ENCODE assay signal across 1 cellular context in the genomic region with DNA sequence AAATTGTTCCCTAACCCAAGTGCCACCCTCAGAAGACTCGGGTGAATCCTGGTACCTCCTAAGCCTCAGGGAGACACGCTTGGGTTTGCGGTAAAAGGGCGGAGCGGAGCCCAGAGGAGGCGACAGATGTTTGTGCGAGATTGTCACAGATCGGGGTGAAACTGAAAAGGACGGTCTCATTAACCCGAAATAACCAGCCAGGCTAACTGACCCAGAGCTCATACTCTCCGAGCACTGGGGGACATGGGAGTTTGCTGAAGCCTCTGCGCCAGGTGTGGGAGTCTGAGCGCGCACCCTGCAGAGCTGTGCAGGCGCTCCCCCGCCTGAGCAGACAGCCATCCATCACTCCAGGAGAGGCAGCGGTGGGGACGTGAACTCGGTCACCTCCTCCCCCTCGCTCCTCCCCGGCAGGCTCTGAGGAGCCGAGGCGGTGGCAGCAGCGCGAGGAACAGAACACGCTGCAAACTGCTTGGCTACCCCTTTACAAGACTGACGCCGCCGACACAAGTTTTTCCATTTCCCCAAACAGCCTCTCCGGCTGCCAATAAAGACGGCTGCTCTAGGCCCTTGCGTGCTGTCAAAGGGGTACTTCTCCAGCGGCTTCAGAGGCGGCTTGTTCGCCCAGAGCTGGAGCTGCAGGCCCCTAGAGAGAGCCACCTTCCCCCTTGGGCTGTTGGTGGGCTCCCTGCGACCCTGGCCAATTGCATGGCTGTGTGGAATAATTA.
TF ChIP-seq lines count a peak whose summit lies in the region.

No MANE protein-coding gene starts in this region.

TF ChIP-seq in K562, 482 proteins besides CTCF, POLR2A, EP300 and RAD21 (continued from another document and continues in another):
- TF ChIP-seq, protein P1, sequence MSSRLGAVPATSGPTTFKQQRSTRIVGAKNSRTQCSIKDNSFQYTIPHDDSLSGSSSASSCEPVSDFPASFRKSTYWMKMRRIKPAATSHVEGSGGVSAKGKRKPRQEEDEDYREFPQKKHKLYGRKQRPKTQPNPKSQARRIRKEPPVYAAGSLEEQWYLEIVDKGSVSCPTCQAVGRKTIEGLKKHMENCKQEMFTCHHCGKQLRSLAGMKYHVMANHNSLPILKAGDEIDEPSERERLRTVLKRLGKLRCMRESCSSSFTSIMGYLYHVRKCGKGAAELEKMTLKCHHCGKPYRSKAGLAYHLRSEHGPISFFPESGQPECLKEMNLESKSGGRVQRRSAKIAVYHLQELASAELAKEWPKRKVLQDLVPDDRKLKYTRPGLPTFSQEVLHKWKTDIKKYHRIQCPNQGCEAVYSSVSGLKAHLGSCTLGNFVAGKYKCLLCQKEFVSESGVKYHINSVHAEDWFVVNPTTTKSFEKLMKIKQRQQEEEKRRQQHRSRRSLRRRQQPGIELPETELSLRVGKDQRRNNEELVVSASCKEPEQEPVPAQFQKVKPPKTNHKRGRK (tag; IDR thresholded peaks at IDR 0.05) = no peak
- TF ChIP-seq, protein P2, sequence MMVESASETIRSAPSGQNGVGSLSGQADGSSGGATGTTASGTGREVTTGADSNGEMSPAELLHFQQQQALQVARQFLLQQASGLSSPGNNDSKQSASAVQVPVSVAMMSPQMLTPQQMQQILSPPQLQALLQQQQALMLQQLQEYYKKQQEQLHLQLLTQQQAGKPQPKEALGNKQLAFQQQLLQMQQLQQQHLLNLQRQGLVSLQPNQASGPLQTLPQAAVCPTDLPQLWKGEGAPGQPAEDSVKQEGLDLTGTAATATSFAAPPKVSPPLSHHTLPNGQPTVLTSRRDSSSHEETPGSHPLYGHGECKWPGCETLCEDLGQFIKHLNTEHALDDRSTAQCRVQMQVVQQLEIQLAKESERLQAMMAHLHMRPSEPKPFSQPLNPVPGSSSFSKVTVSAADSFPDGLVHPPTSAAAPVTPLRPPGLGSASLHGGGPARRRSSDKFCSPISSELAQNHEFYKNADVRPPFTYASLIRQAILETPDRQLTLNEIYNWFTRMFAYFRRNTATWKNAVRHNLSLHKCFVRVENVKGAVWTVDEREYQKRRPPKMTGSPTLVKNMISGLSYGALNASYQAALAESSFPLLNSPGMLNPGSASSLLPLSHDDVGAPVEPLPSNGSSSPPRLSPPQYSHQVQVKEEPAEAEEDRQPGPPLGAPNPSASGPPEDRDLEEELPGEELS (CRISPR knock-in tag; IDR thresholded peaks at IDR 0.05; ENCODE audit: borderline replicate concordance) = peak; percentile 80; the same call in 1 of the 2 replicates
- TF ChIP-seq, protein P3, sequence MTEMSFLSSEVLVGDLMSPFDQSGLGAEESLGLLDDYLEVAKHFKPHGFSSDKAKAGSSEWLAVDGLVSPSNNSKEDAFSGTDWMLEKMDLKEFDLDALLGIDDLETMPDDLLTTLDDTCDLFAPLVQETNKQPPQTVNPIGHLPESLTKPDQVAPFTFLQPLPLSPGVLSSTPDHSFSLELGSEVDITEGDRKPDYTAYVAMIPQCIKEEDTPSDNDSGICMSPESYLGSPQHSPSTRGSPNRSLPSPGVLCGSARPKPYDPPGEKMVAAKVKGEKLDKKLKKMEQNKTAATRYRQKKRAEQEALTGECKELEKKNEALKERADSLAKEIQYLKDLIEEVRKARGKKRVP (CRISPR knock-in tag; IDR thresholded peaks at IDR 0.05) = no peak
- TF ChIP-seq TAF15 (IDR thresholded peaks at IDR 0.05; ENCODE audit: low read depth, low read length) (no peak), HDAC2 (IDR thresholded peaks at IDR 0.05) (peak; percentile 96), HCFC1 (IDR thresholded peaks at IDR 0.05; ENCODE audit: low read depth, low read length) (peak; percentile 52), ZNF146 (CRISPR knock-in tag; IDR thresholded peaks at IDR 0.05; ENCODE audit: unreplicated experiment) (no peak), ASH1L (IDR thresholded peaks at IDR 0.05; ENCODE audit: borderline replicate concordance, low read depth, partially characterized antibody) (no peak), CREM (IDR thresholded peaks at IDR 0.05; ENCODE audit: low read depth) (peak; percentile 75), ZFX (CRISPR knock-in tag; IDR thresholded peaks at IDR 0.05) (peak; percentile 64), ZNF707 (CRISPR knock-in tag; conservative IDR thresholded peaks at IDR 0.05) (no peak), ILF3 (IDR thresholded peaks at IDR 0.05; ENCODE audit: borderline replicate concordance) (no peak), MCM7 (IDR thresholded peaks at IDR 0.05) (no peak), ZNF140 (CRISPR knock-in tag; IDR thresholded peaks at IDR 0.05) (no peak), ZC3H8 (IDR thresholded peaks at IDR 0.05) (no peak), SMARCA4 (IDR thresholded peaks at IDR 0.05) (peak; percentile 98), YBX1 (IDR thresholded peaks at IDR 0.05) (no peak), ZNF347 (CRISPR knock-in tag; IDR thresholded peaks at IDR 0.05; ENCODE audit: low read depth) (no peak), SMAD1 (IDR thresholded peaks at IDR 0.05; ENCODE audit: low read depth, low read length, partially characterized antibody) (no peak), KLF16 (IDR thresholded peaks at IDR 0.05) (peak; percentile 98), NR1H2 (CRISPR knock-in tag; IDR thresholded peaks at IDR 0.05) (no peak), SMARCE1 (IDR thresholded peaks at IDR 0.05) (peak; percentile 99), LEF1 (IDR thresholded peaks at IDR 0.05) (peak; percentile 98), ZNF445 (CRISPR knock-in tag; IDR thresholded peaks at IDR 0.05; ENCODE audit: low read depth) (no peak), ZBED1 (IDR thresholded peaks at IDR 0.05) (peak; percentile 93), MED1 (CRISPR knock-in tag; IDR thresholded peaks at IDR 0.05; ENCODE audit: borderline replicate concordance) (no peak)
- TF ChIP-seq, protein P4, sequence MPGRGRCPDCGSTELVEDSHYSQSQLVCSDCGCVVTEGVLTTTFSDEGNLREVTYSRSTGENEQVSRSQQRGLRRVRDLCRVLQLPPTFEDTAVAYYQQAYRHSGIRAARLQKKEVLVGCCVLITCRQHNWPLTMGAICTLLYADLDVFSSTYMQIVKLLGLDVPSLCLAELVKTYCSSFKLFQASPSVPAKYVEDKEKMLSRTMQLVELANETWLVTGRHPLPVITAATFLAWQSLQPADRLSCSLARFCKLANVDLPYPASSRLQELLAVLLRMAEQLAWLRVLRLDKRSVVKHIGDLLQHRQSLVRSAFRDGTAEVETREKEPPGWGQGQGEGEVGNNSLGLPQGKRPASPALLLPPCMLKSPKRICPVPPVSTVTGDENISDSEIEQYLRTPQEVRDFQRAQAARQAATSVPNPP (IDR thresholded peaks at IDR 0.05; ENCODE audit: borderline replicate concordance, insufficient read depth, insufficient read length) = no peak
- TF ChIP-seq, protein P5, sequence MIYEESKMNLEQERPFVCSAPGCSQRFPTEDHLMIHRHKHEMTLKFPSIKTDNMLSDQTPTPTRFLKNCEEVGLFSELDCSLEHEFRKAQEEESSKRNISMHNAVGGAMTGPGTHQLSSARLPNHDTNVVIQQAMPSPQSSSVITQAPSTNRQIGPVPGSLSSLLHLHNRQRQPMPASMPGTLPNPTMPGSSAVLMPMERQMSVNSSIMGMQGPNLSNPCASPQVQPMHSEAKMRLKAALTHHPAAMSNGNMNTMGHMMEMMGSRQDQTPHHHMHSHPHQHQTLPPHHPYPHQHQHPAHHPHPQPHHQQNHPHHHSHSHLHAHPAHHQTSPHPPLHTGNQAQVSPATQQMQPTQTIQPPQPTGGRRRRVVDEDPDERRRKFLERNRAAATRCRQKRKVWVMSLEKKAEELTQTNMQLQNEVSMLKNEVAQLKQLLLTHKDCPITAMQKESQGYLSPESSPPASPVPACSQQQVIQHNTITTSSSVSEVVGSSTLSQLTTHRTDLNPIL (CRISPR knock-in tag; IDR thresholded peaks at IDR 0.05) = no peak
- TF ChIP-seq, protein P6, sequence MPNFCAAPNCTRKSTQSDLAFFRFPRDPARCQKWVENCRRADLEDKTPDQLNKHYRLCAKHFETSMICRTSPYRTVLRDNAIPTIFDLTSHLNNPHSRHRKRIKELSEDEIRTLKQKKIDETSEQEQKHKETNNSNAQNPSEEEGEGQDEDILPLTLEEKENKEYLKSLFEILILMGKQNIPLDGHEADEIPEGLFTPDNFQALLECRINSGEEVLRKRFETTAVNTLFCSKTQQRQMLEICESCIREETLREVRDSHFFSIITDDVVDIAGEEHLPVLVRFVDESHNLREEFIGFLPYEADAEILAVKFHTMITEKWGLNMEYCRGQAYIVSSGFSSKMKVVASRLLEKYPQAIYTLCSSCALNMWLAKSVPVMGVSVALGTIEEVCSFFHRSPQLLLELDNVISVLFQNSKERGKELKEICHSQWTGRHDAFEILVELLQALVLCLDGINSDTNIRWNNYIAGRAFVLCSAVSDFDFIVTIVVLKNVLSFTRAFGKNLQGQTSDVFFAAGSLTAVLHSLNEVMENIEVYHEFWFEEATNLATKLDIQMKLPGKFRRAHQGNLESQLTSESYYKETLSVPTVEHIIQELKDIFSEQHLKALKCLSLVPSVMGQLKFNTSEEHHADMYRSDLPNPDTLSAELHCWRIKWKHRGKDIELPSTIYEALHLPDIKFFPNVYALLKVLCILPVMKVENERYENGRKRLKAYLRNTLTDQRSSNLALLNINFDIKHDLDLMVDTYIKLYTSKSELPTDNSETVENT (CRISPR knock-in tag; IDR thresholded peaks at IDR 0.05) = 0 out of 2 replicates have a peak, but pooled peaks have one; percentile 30
- TF ChIP-seq, protein P7, sequence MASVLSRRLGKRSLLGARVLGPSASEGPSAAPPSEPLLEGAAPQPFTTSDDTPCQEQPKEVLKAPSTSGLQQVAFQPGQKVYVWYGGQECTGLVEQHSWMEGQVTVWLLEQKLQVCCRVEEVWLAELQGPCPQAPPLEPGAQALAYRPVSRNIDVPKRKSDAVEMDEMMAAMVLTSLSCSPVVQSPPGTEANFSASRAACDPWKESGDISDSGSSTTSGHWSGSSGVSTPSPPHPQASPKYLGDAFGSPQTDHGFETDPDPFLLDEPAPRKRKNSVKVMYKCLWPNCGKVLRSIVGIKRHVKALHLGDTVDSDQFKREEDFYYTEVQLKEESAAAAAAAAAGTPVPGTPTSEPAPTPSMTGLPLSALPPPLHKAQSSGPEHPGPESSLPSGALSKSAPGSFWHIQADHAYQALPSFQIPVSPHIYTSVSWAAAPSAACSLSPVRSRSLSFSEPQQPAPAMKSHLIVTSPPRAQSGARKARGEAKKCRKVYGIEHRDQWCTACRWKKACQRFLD (CRISPR knock-in tag; IDR thresholded peaks at IDR 0.05) = peak; percentile 93
- TF ChIP-seq, protein P8, sequence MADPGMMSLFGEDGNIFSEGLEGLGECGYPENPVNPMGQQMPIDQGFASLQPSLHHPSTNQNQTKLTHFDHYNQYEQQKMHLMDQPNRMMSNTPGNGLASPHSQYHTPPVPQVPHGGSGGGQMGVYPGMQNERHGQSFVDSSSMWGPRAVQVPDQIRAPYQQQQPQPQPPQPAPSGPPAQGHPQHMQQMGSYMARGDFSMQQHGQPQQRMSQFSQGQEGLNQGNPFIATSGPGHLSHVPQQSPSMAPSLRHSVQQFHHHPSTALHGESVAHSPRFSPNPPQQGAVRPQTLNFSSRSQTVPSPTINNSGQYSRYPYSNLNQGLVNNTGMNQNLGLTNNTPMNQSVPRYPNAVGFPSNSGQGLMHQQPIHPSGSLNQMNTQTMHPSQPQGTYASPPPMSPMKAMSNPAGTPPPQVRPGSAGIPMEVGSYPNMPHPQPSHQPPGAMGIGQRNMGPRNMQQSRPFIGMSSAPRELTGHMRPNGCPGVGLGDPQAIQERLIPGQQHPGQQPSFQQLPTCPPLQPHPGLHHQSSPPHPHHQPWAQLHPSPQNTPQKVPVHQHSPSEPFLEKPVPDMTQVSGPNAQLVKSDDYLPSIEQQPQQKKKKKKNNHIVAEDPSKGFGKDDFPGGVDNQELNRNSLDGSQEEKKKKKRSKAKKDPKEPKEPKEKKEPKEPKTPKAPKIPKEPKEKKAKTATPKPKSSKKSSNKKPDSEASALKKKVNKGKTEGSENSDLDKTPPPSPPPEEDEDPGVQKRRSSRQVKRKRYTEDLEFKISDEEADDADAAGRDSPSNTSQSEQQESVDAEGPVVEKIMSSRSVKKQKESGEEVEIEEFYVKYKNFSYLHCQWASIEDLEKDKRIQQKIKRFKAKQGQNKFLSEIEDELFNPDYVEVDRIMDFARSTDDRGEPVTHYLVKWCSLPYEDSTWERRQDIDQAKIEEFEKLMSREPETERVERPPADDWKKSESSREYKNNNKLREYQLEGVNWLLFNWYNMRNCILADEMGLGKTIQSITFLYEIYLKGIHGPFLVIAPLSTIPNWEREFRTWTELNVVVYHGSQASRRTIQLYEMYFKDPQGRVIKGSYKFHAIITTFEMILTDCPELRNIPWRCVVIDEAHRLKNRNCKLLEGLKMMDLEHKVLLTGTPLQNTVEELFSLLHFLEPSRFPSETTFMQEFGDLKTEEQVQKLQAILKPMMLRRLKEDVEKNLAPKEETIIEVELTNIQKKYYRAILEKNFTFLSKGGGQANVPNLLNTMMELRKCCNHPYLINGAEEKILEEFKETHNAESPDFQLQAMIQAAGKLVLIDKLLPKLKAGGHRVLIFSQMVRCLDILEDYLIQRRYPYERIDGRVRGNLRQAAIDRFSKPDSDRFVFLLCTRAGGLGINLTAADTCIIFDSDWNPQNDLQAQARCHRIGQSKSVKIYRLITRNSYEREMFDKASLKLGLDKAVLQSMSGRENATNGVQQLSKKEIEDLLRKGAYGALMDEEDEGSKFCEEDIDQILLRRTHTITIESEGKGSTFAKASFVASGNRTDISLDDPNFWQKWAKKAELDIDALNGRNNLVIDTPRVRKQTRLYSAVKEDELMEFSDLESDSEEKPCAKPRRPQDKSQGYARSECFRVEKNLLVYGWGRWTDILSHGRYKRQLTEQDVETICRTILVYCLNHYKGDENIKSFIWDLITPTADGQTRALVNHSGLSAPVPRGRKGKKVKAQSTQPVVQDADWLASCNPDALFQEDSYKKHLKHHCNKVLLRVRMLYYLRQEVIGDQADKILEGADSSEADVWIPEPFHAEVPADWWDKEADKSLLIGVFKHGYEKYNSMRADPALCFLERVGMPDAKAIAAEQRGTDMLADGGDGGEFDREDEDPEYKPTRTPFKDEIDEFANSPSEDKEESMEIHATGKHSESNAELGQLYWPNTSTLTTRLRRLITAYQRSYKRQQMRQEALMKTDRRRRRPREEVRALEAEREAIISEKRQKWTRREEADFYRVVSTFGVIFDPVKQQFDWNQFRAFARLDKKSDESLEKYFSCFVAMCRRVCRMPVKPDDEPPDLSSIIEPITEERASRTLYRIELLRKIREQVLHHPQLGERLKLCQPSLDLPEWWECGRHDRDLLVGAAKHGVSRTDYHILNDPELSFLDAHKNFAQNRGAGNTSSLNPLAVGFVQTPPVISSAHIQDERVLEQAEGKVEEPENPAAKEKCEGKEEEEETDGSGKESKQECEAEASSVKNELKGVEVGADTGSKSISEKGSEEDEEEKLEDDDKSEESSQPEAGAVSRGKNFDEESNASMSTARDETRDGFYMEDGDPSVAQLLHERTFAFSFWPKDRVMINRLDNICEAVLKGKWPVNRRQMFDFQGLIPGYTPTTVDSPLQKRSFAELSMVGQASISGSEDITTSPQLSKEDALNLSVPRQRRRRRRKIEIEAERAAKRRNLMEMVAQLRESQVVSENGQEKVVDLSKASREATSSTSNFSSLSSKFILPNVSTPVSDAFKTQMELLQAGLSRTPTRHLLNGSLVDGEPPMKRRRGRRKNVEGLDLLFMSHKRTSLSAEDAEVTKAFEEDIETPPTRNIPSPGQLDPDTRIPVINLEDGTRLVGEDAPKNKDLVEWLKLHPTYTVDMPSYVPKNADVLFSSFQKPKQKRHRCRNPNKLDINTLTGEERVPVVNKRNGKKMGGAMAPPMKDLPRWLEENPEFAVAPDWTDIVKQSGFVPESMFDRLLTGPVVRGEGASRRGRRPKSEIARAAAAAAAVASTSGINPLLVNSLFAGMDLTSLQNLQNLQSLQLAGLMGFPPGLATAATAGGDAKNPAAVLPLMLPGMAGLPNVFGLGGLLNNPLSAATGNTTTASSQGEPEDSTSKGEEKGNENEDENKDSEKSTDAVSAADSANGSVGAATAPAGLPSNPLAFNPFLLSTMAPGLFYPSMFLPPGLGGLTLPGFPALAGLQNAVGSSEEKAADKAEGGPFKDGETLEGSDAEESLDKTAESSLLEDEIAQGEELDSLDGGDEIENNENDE (IDR thresholded peaks at IDR 0.05; ENCODE audit: low read depth, low read length) = no peak
